ENCODE assay signal across 8 cellular contexts in genomic region chr6:44072452-44072958, GRCh38. TPM values are rescaled to one million over a fixed set of nuclear protein-coding genes. Genes with fewer than 3 reads are reported as not detected.
DNase-seq lines count a peak whose midpoint lies in the region; ATAC-seq and TF ChIP-seq lines count a peak whose summit lies in the region.

No MANE protein-coding gene starts in this region.

- no peaks in the 10 kb centered on the region for H3K9me3 ChIP-seq in OCI-LY3 (ENCODE audit: insufficient read depth, low read length)

- H2AFZ ChIP-seq in OCI-LY3 (ENCODE audit: low read depth, low read length), result no peak overlapping the region

- peak overlapping the region; percentile 38 for H3K27ac ChIP-seq in OCI-LY3 (ENCODE audit: low read length)

- peak; percentile 0 for ATAC-seq in GM21390 (IDR thresholded peaks at IDR 0.05; ENCODE audit: unreplicated experiment)
- no peak for ATAC-seq in stimulated activated effector memory CD8-positive, alpha-beta T cell treated with anti-CD3 and anti-CD28 coated beads, Interleukin-12 subunit alpha, Interleukin-12 subunit beta, amount 100 ng/mL, for 72 hours
- ATAC-seq in activated CD4-positive, CD25-positive, alpha-beta regulatory T cell treated with anti-CD3 and anti-CD28 coated beads, Interleukin-2, amount 50 U/mL, for 24 hours, result no peak
- no peak for ATAC-seq in GM21528 (IDR thresholded peaks at IDR 0.05; ENCODE audit: low FRiP score, unreplicated experiment)

- H3K36me3 ChIP-seq in OCI-LY3 (replicated peaks; ENCODE audit: low read depth, low read length), result no peaks in the 10 kb centered on the region

- H3K79me2 ChIP-seq in OCI-LY3 (ENCODE audit: low read length), result peaks cover 9% of the 10 kb centered on the region

- H3K4me1 Mint-ChIP-seq in stimulated activated effector memory CD8-positive, alpha-beta T cell treated with anti-CD3 and anti-CD28 coated beads, Interleukin-12 subunit alpha, Interleukin-12 subunit beta, amount 100 ng/mL, for 72 hours, result peaks cover 41% of the 10 kb centered on the region

- H4K20me1 ChIP-seq in OCI-LY3 (ENCODE audit: insufficient read depth, low read length), result no peaks in the 10 kb centered on the region

- H3K9ac ChIP-seq in OCI-LY3 (ENCODE audit: low read length), result peak overlapping the region; percentile 69

- peak overlapping the region; percentile 78 for H3K4me2 ChIP-seq in OCI-LY3 (ENCODE audit: low read length)

- H3K4me3 Mint-ChIP-seq in stimulated activated effector memory CD8-positive, alpha-beta T cell treated with anti-CD3 and anti-CD28 coated beads, Interleukin-12 subunit alpha, Interleukin-12 subunit beta, amount 100 ng/mL, for 72 hours, result peak overlapping the region; percentile 90

- DNase-seq in fibroblast of villous mesenchyme (ENCODE audit: low read depth) (no peak), inferior parietal cortex (ENCODE audit: extremely low spot score) (no peak), islet precursor cell (no peak)
- DNase-seq in stimulated activated effector memory CD8-positive, alpha-beta T cell treated with anti-CD3 and anti-CD28 coated beads, Interleukin-12 subunit alpha, Interleukin-12 subunit beta, amount 100 ng/mL, for 72 hours (ENCODE audit: low spot score in 2 of 2), result no peak

- H3K36me3 Mint-ChIP-seq in stimulated activated effector memory CD8-positive, alpha-beta T cell treated with anti-CD3 and anti-CD28 coated beads, Interleukin-12 subunit alpha, Interleukin-12 subunit beta, amount 100 ng/mL, for 72 hours, result peaks cover 21% of the 10 kb centered on the region

- H3K4me3 ChIP-seq in OCI-LY3 (ENCODE audit: low read length) (peak overlapping the region; percentile 78), fibroblast of villous mesenchyme (ENCODE audit: low read depth, low read length) (peak overlapping the region; percentile 50)

- peaks cover 9% of the 10 kb centered on the region; the same call in 1 of the 2 replicates for H3K27me3 ChIP-seq in OCI-LY3 (ENCODE audit: low read depth, low read length)

- peak overlapping the region; percentile 95 for H3K27ac Mint-ChIP-seq in stimulated activated effector memory CD8-positive, alpha-beta T cell treated with anti-CD3 and anti-CD28 coated beads, Interleukin-12 subunit alpha, Interleukin-12 subunit beta, amount 100 ng/mL, for 72 hours

- H3K4me1 ChIP-seq in OCI-LY3 (ENCODE audit: low read length), result peaks cover 52% of the 10 kb centered on the region

- no peaks in the 10 kb centered on the region for H3K9me3 Mint-ChIP-seq in stimulated activated effector memory CD8-positive, alpha-beta T cell treated with anti-CD3 and anti-CD28 coated beads, Interleukin-12 subunit alpha, Interleukin-12 subunit beta, amount 100 ng/mL, for 72 hours

- no peak for TF ChIP-seq CTCF in OCI-LY3 (IDR thresholded peaks at IDR 0.05; ENCODE audit: low read depth, low read length)
- TF ChIP-seq CTCF in fibroblast of villous mesenchyme (IDR thresholded peaks at IDR 0.05; ENCODE audit: insufficient read depth, low read depth, low read length), result no peak

RNA-seq across cellular contexts. Expression of gene MRPL14, which starts 54.7 kb away (rescaled TPM):
- total RNA-seq in fibroblast of villous mesenchyme, result 47.5 and 51.9 TPM in 2 replicates

RNA-seq across cellular contexts. Expression of gene TMEM63B, which starts 54.8 kb away (rescaled TPM):
- total RNA-seq in fibroblast of villous mesenchyme, result 21.3 and 32.4 TPM in 2 replicates
